Comparison of ENCODE assay signal across 9 cellular contexts in genomic region chrX:39819921-39820849, GRCh38.
DNase-seq lines count a peak whose midpoint lies in the region; ATAC-seq, FAIRE-seq and TF ChIP-seq lines count a peak whose summit lies in the region.
"Had no signal": no experiment of that assay in that cellular context is flagged by ENCODE, and none has a peak within 500 bp of the region (broad histone marks: within the 10 kb centered on the region; RNA-seq: fewer than 3 reads in every experiment).

No MANE protein-coding gene starts in this region.

- peak overlapping the region; percentile 56 for H3K4me2 ChIP-seq in parathyroid adenoma (ENCODE audit: low read length)

- CTCF ChIA-PET in Panc1 (lab: Charles Lee): no interaction called here

- in situ Hi-C loops in Panc1 (cut with HindIII; ENCODE audit: low pct_unique_long_range_greater_than_20kb, low sequenced_read_pairs): no loop called here

- POLR2A ChIA-PET in Panc1 (lab: Charles Lee): no interaction called here

- ATAC-seq in Panc1 (no peak), GM19463 (IDR thresholded peaks at IDR 0.05; ENCODE audit: unreplicated experiment) (no peak)

- no peak for TF ChIP-seq POLR2A in GM12891 (IDR thresholded peaks at IDR 0.05; ENCODE audit: low read depth, low read length)

- DNase-seq in GM12891 (ENCODE audit: insufficient read length, low spot score) (no peak), Panc1 (ENCODE audit: low read depth, low spot score) (no peak), fibroblast of the aortic adventitia (ENCODE audit: low read depth) (peak; percentile 44), NCI-H146 treated with DMSO at 0.1 percent for 48 hours (lab: John Stamatoyannopoulos, UW; ENCODE audit: unreplicated experiment) (no peak), NCI-H1105 (lab: John Stamatoyannopoulos, UW) (no peak), AML-193 (lab: John Stamatoyannopoulos, UW) (no peak)

- H3K9me3 ChIP-seq in Panc1 (ENCODE audit: control insufficient read depth, insufficient read depth, low read depth, low read length) (no peaks in the 10 kb centered on the region), parathyroid adenoma (ENCODE audit: control insufficient read depth, low read length) (no peaks in the 10 kb centered on the region)

- peak overlapping the region; percentile 24 to 29 for H3K4me3 ChIP-seq in Panc1 (ENCODE audit: low read depth in 2 of 2, low read length in 2 of 2)
- H3K4me3 ChIP-seq in fibroblast of the aortic adventitia (ENCODE audit: low read depth, low read length): no peak overlapping the region
- no peak overlapping the region for H3K4me3 ChIP-seq in parathyroid adenoma (ENCODE audit: low read depth, low read length)

- H3K79me2 ChIP-seq in parathyroid adenoma: no peaks in the 10 kb centered on the region

- peak; percentile 48 for FAIRE-seq in GM12891 (lab: Jason Lieb, UNC)

- no peak for TF ChIP-seq CTCF in Panc1 (IDR thresholded peaks at IDR 0.05)
- no peak for TF ChIP-seq CTCF in fibroblast of the aortic adventitia (IDR thresholded peaks at IDR 0.05; ENCODE audit: insufficient read depth, low read length)
- no peak for TF ChIP-seq CTCF in parathyroid adenoma (IDR thresholded peaks at IDR 0.05)

- H3K27me3 ChIP-seq in Panc1 (ENCODE audit: control insufficient read depth, insufficient read depth, low read length): no peaks in the 10 kb centered on the region
- H3K27me3 ChIP-seq in parathyroid adenoma (ENCODE audit: control insufficient read depth, insufficient read depth, low read length): no peaks in the 10 kb centered on the region

- H3K27ac ChIP-seq in Panc1 (ENCODE audit: low read length) (no peak overlapping the region), parathyroid adenoma (no peak overlapping the region)
- H3K27ac ChIP-seq: HL-60 had no signal

- no peaks in the 10 kb centered on the region for H3K4me1 ChIP-seq in Panc1 (ENCODE audit: control insufficient read depth, insufficient read depth, low read length)
- no peaks in the 10 kb centered on the region for H3K4me1 ChIP-seq in parathyroid adenoma

- H2AFZ ChIP-seq in parathyroid adenoma: no peak overlapping the region

- H3K36me3 ChIP-seq in Panc1 (ENCODE audit: control insufficient read depth, insufficient read depth, low read length): no peaks in the 10 kb centered on the region
- H3K36me3 ChIP-seq in parathyroid adenoma (ENCODE audit: control insufficient read depth, insufficient read depth, low read length): no peaks in the 10 kb centered on the region

- no peak overlapping the region for H3K9ac ChIP-seq in parathyroid adenoma

- intact Hi-C loops in Panc1 (cut with micrococcal nuclease; ENCODE audit: unreplicated experiment): loop anchor here (10.0 kb wide), 1 partner anchor 265 kb away; no protein-coding TSS in a partner anchor

- no TSS peak for BruUV-seq in Panc1 (replicated peaks; lab: Mats Ljungman, UMichigan)

TF ChIP-seq in GM12891, 5 proteins besides CTCF, POLR2A, EP300 and RAD21:
- TF ChIP-seq POU2F2 (IDR thresholded peaks at IDR 0.05; ENCODE audit: low read depth, low read length): no peak
- TF ChIP-seq PAX5 (IDR thresholded peaks at IDR 0.05; ENCODE audit: insufficient read depth, low read length, severe bottlenecking): no peak
- no peak for TF ChIP-seq SPI1 (IDR thresholded peaks at IDR 0.05; ENCODE audit: low read depth, low read length)
- TF ChIP-seq TAF1 (IDR thresholded peaks at IDR 0.05; ENCODE audit: low read depth, low read length): no peak
- TF ChIP-seq POLR2AphosphoS5 (IDR thresholded peaks at IDR 0.05; ENCODE audit: low read depth, low read length): no peak

Comparison
In these comparisons a context has a peak if more than half of its experiments do, and no peak if none do; other contexts are left out.
1. H3K4me3 ChIP-seq: peak in Panc1 (2 of 2); none in fibroblast of the aortic adventitia (single experiment) and parathyroid adenoma (single experiment).